ENCODE assay signal across 8 cellular contexts in the genomic region with DNA sequence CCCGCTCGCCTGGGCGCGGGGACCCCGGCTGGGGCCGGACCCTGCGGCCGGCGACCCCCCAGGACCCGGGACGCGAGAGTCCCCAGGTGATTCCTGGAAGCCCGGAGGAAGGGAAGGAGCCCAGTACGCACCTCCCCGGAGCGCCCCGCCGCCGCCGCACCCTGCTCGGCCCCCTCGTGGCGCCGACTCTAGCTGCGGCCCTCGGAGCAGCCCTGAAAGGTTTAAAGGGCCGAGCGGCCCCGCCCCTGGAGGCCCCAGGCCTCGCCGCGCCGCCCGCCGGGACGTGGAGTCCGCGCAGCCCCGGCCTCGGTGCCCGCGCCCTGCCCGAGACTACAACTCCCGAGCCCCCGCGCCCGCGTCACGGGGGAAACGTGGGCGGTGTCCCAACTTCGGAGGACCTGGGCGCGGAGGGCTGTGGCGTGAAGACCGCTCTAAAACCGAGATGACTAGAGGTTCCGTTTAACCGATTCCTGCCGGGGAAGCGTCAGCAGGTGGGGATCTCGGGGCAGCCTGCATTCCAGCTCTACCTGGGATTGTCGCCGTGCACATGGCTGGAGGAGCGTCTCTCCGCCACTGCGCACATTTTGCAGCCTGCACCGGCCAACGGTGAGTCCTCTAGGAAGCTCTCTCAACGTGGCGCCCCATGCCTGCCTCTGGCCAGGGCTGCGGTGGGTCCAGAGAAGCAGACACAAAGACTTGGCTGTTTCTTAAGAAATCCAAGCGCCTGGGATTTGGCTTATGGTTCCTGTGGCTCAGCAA. TPM values are rescaled to one million over a fixed set of nuclear protein-coding genes. Genes with fewer than 3 reads are reported as not detected.
DNase-seq lines count a peak whose midpoint lies in the region; ATAC-seq and TF ChIP-seq lines count a peak whose summit lies in the region.

A gene with protein sequence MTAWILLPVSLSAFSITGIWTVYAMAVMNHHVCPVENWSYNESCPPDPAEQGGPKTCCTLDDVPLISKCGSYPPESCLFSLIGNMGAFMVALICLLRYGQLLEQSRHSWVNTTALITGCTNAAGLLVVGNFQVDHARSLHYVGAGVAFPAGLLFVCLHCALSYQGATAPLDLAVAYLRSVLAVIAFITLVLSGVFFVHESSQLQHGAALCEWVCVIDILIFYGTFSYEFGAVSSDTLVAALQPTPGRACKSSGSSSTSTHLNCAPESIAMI (minus strand): TSS at position 223 of the 759 bp plus-strand sequence. CDS start 750 bp downstream, outside the sequence.

- peak within 1 kb of the TSS; percentile 80 for H3K4me3 ChIP-seq in colonic mucosa

- peak within 1 kb of the TSS; percentile 70 to 90 for H3K9ac ChIP-seq in colonic mucosa (ENCODE audit: low read depth in 2 of 2, low read length in 2 of 2)

- peak within 1 kb of the TSS; percentile 84 for H3K27ac ChIP-seq in colonic mucosa

- peak; percentile 63 for TF ChIP-seq POLR2A in GM18951 (IDR thresholded peaks at IDR 0.05; ENCODE audit: extremely low read depth, insufficient read depth, insufficient read length)

- H3K9me3 ChIP-seq in colonic mucosa = no peaks in the 10 kb centered on the region

- DNase-seq in AG20443 (ENCODE audit: low spot score) = peak; percentile 95
- peak; percentile 83 for DNase-seq in NCI-H510A treated with DMSO at 0.1 percent for 48 hours (lab: John Stamatoyannopoulos, UW)
- peak; percentile 91 for DNase-seq in activated CD4-positive, alpha-beta T cell treated with anti-CD3 and anti-CD28 coated beads for 48 hours
- peak; percentile 92 for DNase-seq in colonic mucosa
- DNase-seq in left colon = peak; percentile 93 to 96
- peak; percentile 86 for DNase-seq in stimulated activated CD4-positive, alpha-beta T cell treated with anti-CD3 and anti-CD28 coated beads, Interleukin-1b, Interleukin-23, amount 100 ng/mL, for 48 hours

- TF ChIP-seq CTCF in colonic mucosa (IDR thresholded peaks at IDR 0.05) = peak; percentile 26

- no peaks in the 10 kb centered on the region for H3K36me3 ChIP-seq in colonic mucosa

- no peaks in the 10 kb centered on the region for H3K27me3 ChIP-seq in colonic mucosa

- intact Hi-C loops in colonic mucosa (cut with DNase I) = no loop called here
- intact Hi-C loops in left colon (cut with DNase I, micrococcal nuclease) = no loop called here

- peak; percentile 92 for ATAC-seq in HG03159 (IDR thresholded peaks at IDR 0.05; ENCODE audit: unreplicated experiment)
- peak; percentile 91 for ATAC-seq in left colon

- peaks cover 4% of the 10 kb centered on the region for H3K4me1 ChIP-seq in colonic mucosa

- in situ Hi-C loops in GM18951 (cut with MboI; ENCODE audit: low sequenced_read_pairs, unreplicated experiment) = no loop called here

RNA-seq across cellular contexts. Expression of the gene that starts here (rescaled TPM):
- total RNA-seq in colonic mucosa = 1 to 10 TPM; 5.2 to 7.2 TPM
- 10 to 100 TPM in 1 of 2 donors, 1 to 10 TPM in 1; 10.0 to 10.8 TPM for total RNA-seq in left colon

Comparison
In these comparisons a context has a peak if more than half of its experiments do, and no peak if none do; other contexts are left out.
1. Peak in every context shown above with its lines: DNase-seq, ATAC-seq, H3K4me3 ChIP-seq and H3K27ac ChIP-seq.